ENCODE assay signal across 11 cellular contexts in genomic region chr10:110883924-110884323, GRCh38. TPM values are rescaled to one million over a fixed set of nuclear protein-coding genes. Genes with fewer than 3 reads are reported as not detected.
DNase-seq lines count a peak whose midpoint lies in the region; ATAC-seq, FAIRE-seq and TF ChIP-seq lines count a peak whose summit lies in the region.
"Had no signal": no experiment of that assay in that cellular context is flagged by ENCODE, and none has a peak within 500 bp of the region (broad histone marks: within the 10 kb centered on the region; RNA-seq: fewer than 3 reads in every experiment).

No MANE protein-coding gene starts in this region.

- POLR2A ChIA-PET in Panc1 (lab: Charles Lee), result interaction anchor here (1.5 kb wide), 1 partner anchor 12 kb away, joined by 17 read pairs; the partner anchor contains the start of gene PDCD4

- peak; percentile 93 for ATAC-seq in Panc1
- ATAC-seq in HG02852 (IDR thresholded peaks at IDR 0.05; ENCODE audit: unreplicated experiment), result no peak
- ATAC-seq: gastrocnemius medialis had no signal

- DNase-seq in GM12892 (ENCODE audit: insufficient read length) (no peak), Panc1 (ENCODE audit: low read depth, low spot score) (no peak), dermis blood vessel endothelial cell (peak; percentile 70), kidney (no peak), NCI-H2107 treated with DMSO at 0.1 percent for 48 hours (lab: John Stamatoyannopoulos, UW; ENCODE audit: unreplicated experiment) (no peak)
- DNase-seq: gastrocnemius medialis, H9, NCI-H2029, nucleus accumbens had no signal

- BruUV-seq in Panc1 (replicated peaks; lab: Mats Ljungman, UMichigan), result no TSS peak

- no peak for TF ChIP-seq POLR2A in GM12892 (IDR thresholded peaks at IDR 0.05; ENCODE audit: low read depth, low read length)

- CTCF ChIA-PET in Panc1 (lab: Charles Lee), result no interaction called here

- FAIRE-seq in GM12892 (lab: Jason Lieb, UNC), result peak; percentile 70
- no peak for FAIRE-seq in kidney (lab: Jason Lieb, UNC)

- H3K27ac ChIP-seq in Panc1 (ENCODE audit: low read length), result peak overlapping the region; percentile 75
- H3K27ac ChIP-seq in rectal smooth muscle tissue (ENCODE audit: low read depth, low read length), result peak overlapping the region; percentile 33
- no peak overlapping the region for H3K27ac ChIP-seq in kidney (ENCODE audit: low read depth in 2 of 2, low read length in 2 of 2)
- H3K27ac ChIP-seq: gastrocnemius medialis had no signal

- H3K27me3 ChIP-seq in Panc1 (ENCODE audit: control insufficient read depth, insufficient read depth, low read length), result no peaks in the 10 kb centered on the region
- no peaks in the 10 kb centered on the region for H3K27me3 ChIP-seq in rectal smooth muscle tissue (ENCODE audit: control insufficient read depth, insufficient read depth, low read length)
- H3K27me3 ChIP-seq: gastrocnemius medialis had no signal

- H3K9ac ChIP-seq in rectal smooth muscle tissue (ENCODE audit: low read length) (no peak overlapping the region), kidney (ENCODE audit: low read length in 2 of 2) (no peak overlapping the region)

- peak overlapping the region; percentile 29 to 43 for H3K4me3 ChIP-seq in Panc1 (ENCODE audit: low read depth in 2 of 2, low read length in 2 of 2)
- no peak overlapping the region for H3K4me3 ChIP-seq in rectal smooth muscle tissue (ENCODE audit: low read length)
- no peak overlapping the region for H3K4me3 ChIP-seq in kidney (ENCODE audit: low read length in 2 of 2)
- H3K4me3 ChIP-seq: gastrocnemius medialis had no signal

- intact Hi-C loops in Panc1 (cut with micrococcal nuclease; ENCODE audit: unreplicated experiment) (no loop called here), kidney (cut with DNase I) (no loop called here)

- H3K9me3 ChIP-seq in Panc1 (ENCODE audit: control insufficient read depth, insufficient read depth, low read depth, low read length) (no peaks in the 10 kb centered on the region), kidney (ENCODE audit: control insufficient read depth in 1 of 2, low read length in 2 of 2) (no peaks in the 10 kb centered on the region)
- H3K9me3 ChIP-seq: gastrocnemius medialis had no signal

- H3K36me3 ChIP-seq in Panc1 (ENCODE audit: control insufficient read depth, insufficient read depth, low read length) (no peaks in the 10 kb centered on the region), rectal smooth muscle tissue (ENCODE audit: control insufficient read depth, insufficient read depth, low read length) (peaks cover 10% of the 10 kb centered on the region), kidney (ENCODE audit: control insufficient read depth in 1 of 2, insufficient read depth in 2 of 2, low read length in 2 of 2) (peaks cover 2 to 12% of the 10 kb centered on the region in 2 donors)

- peaks cover 11% of the 10 kb centered on the region; the same call in 1 of the 2 replicates for H3K4me1 ChIP-seq in Panc1 (ENCODE audit: control insufficient read depth, insufficient read depth, low read length)
- H3K4me1 ChIP-seq in rectal smooth muscle tissue (ENCODE audit: control insufficient read depth, insufficient read depth, low read length), result peaks cover 5% of the 10 kb centered on the region
- no peaks in the 10 kb centered on the region for H3K4me1 ChIP-seq in kidney (ENCODE audit: control insufficient read depth in 1 of 2, insufficient read depth in 1 of 2, low read depth in 1 of 2, low read length in 2 of 2)

- in situ Hi-C loops in Panc1 (cut with HindIII; ENCODE audit: low pct_unique_long_range_greater_than_20kb, low sequenced_read_pairs), result no loop called here

- TF ChIP-seq CTCF in Panc1 (IDR thresholded peaks at IDR 0.05), result no peak
- TF ChIP-seq CTCF in kidney (IDR thresholded peaks at IDR 0.05; ENCODE audit: borderline replicate concordance, extremely low read depth, insufficient read depth), result no peak

RNA-seq across cellular contexts. Expression of gene PDCD4, which starts 12.2 kb away (rescaled TPM):
- polyA plus RNA-seq in GM12892 (2012; ENCODE audit: missing spikeins), result 331 TPM
- 33.6 TPM for total RNA-seq in Panc1 (2021; ENCODE audit: unreplicated experiment)
- polyA plus RNA-seq in Panc1 (2012; ENCODE audit: insufficient read length), result 44.0 TPM
- 171 and 200 TPM in 2 replicates for total RNA-seq in dermis blood vessel endothelial cell
- 75.9 TPM for total RNA-seq in kidney
- polyA plus RNA-seq in kidney (ENCODE audit: insufficient read depth, low read depth, low replicate concordance), result 57.7 TPM

RNA-seq across cellular contexts. Expression of gene BBIP1, which starts 35.1 kb away (rescaled TPM):
- polyA plus RNA-seq in GM12892 (2012; ENCODE audit: missing spikeins), result 34.4 TPM
- total RNA-seq in Panc1 (2021; ENCODE audit: unreplicated experiment) (55.2 TPM), dermis blood vessel endothelial cell (16.7 and 29.7 TPM in 2 replicates), kidney (34.8 TPM)
- polyA plus RNA-seq in Panc1 (2012; ENCODE audit: insufficient read length), result 21.2 TPM
- 36.1 TPM for polyA plus RNA-seq in kidney (ENCODE audit: insufficient read depth, low read depth, low replicate concordance)

RNA-seq across cellular contexts. Expression of gene SHOC2, which starts 35.5 kb away (rescaled TPM):
- polyA plus RNA-seq in GM12892 (2012; ENCODE audit: missing spikeins), result 35.2 TPM
- total RNA-seq in Panc1 (2021; ENCODE audit: unreplicated experiment) (56.6 TPM), dermis blood vessel endothelial cell (62.3 and 70.6 TPM in 2 replicates), kidney (66.8 TPM)
- 17.8 TPM for polyA plus RNA-seq in Panc1 (2012; ENCODE audit: insufficient read length)
- polyA plus RNA-seq in kidney (ENCODE audit: insufficient read depth, low read depth, low replicate concordance), result 18.0 TPM

Comparison
In these comparisons a context has a peak if more than half of its experiments do, and no peak if none do; other contexts are left out.
1. H3K27ac ChIP-seq: peak in Panc1 (single experiment) and rectal smooth muscle tissue (single experiment); none in kidney (0 of 2).
2. H3K4me3 ChIP-seq: peak in Panc1 (2 of 2); none in rectal smooth muscle tissue (single experiment) and kidney (0 of 2).